In genomic region chr15:33201376-33202189, GRCh38 we compare ENCODE assay signal across 8 cellular contexts. TPM values are rescaled to one million over a fixed set of nuclear protein-coding genes. Genes with fewer than 3 reads are reported as not detected.
DNase-seq lines count a peak whose midpoint lies in the region; ATAC-seq and TF ChIP-seq lines count a peak whose summit lies in the region.

No MANE protein-coding gene starts in this region.

- intact Hi-C loops in prostate gland (cut with DNase I), result no loop called here

- H3K4me1 Mint-ChIP-seq in activated naive CD8-positive, alpha-beta T cell treated with anti-CD3 and anti-CD28 coated beads, Interleukin-2, amount 10 ng/mL, durations not matched to agents 7 days and 5 days, result peaks cover 24% of the 10 kb centered on the region

- peak overlapping the region; percentile 67 for H3K27ac Mint-ChIP-seq in activated naive CD8-positive, alpha-beta T cell treated with anti-CD3 and anti-CD28 coated beads, Interleukin-2, amount 10 ng/mL, durations not matched to agents 7 days and 5 days

- no peak overlapping the region for H3K4me3 ChIP-seq in SJSA1
- H3K4me3 ChIP-seq in iPS-20b (ENCODE audit: low read length), result no peak overlapping the region
- no peak overlapping the region for H3K4me3 ChIP-seq in prostate gland

- no peaks in the 10 kb centered on the region for H3K27me3 Mint-ChIP-seq in activated naive CD8-positive, alpha-beta T cell treated with anti-CD3 and anti-CD28 coated beads, Interleukin-2, amount 10 ng/mL, durations not matched to agents 7 days and 5 days

- H3K27me3 ChIP-seq in SJSA1 (replicated peaks) (no peaks in the 10 kb centered on the region; the same call in none of the 2 replicates), iPS-20b (ENCODE audit: insufficient read depth, low read length) (no peaks in the 10 kb centered on the region), prostate gland (replicated peaks; ENCODE audit: insufficient read depth) (peaks cover 3% of the 10 kb centered on the region)

- peak overlapping the region; percentile 8; the same call in 1 of the 2 replicates for H3K9ac ChIP-seq in iPS-20b (ENCODE audit: low read depth, low read length)

- peak; percentile 92 for ATAC-seq in activated naive CD8-positive, alpha-beta T cell treated with anti-CD3 and anti-CD28 coated beads, Interleukin-2, amount 10 ng/mL, durations not matched to agents 7 days and 5 days (ENCODE audit: low read depth)

- H3K27ac ChIP-seq in SJSA1 (no peak overlapping the region), iPS-20b (ENCODE audit: low read length) (no peak overlapping the region), prostate gland (no peak overlapping the region)

- TF ChIP-seq POLR2A in prostate gland (IDR thresholded peaks at IDR 0.05), result no peak

- peak overlapping the region; percentile 62 for H3K4me3 Mint-ChIP-seq in activated naive CD8-positive, alpha-beta T cell treated with anti-CD3 and anti-CD28 coated beads, Interleukin-2, amount 10 ng/mL, durations not matched to agents 7 days and 5 days

- H3K36me3 ChIP-seq in SJSA1 (no peaks in the 10 kb centered on the region), iPS-20b (ENCODE audit: insufficient read depth, low read depth, low read length) (no peaks in the 10 kb centered on the region), prostate gland (no peaks in the 10 kb centered on the region)

- no peak for TF ChIP-seq CTCF in GM20000 (IDR thresholded peaks at IDR 0.05; ENCODE audit: extremely low read depth, missing control alignments)
- TF ChIP-seq CTCF in prostate gland (IDR thresholded peaks at IDR 0.05), result peak in 1 of 4 experiments; percentile 12

- POLR2A ChIA-PET in activated naive CD8-positive, alpha-beta T cell treated with anti-CD3 and anti-CD28 coated beads, Interleukin-2, amount 10 ng/mL, durations not matched to agents 7 days and 5 days (lab: Charles Lee), result no interaction called here

- H3K9me3 ChIP-seq in SJSA1 (replicated peaks) (no peaks in the 10 kb centered on the region), iPS-20b (ENCODE audit: insufficient read depth, low read depth, low read length) (no peaks in the 10 kb centered on the region), prostate gland (no peaks in the 10 kb centered on the region)

- H3K4me1 ChIP-seq in SJSA1 (replicated peaks) (peaks cover 7% of the 10 kb centered on the region; the same call in 1 of the 2 replicates), iPS-20b (ENCODE audit: insufficient read depth, low read length) (peaks cover 26% of the 10 kb centered on the region), prostate gland (replicated peaks) (no peaks in the 10 kb centered on the region)

- WGBS in prostate gland, result 38% methylated on average over 11 of the region's 11 CpGs

- peak; percentile 25 for DNase-seq in DMS153 treated with DMSO at 0.1 percent for 48 hours (lab: John Stamatoyannopoulos, UW; ENCODE audit: unreplicated experiment)
- DNase-seq in GM20000 (ENCODE audit: low spot score), result peak; percentile 50
- peak; percentile 73 for DNase-seq in HK-2 (ENCODE audit: unreplicated experiment)
- peak; percentile 33 to 57 for DNase-seq in SJSA1 (ENCODE audit: low read depth in 1 of 2, low spot score in 2 of 2)
- DNase-seq in activated naive CD8-positive, alpha-beta T cell treated with anti-CD3 and anti-CD28 coated beads, Interleukin-2, amount 10 ng/mL, durations not matched to agents 7 days and 5 days, result peak; percentile 47
- peak; percentile 10 to 16 for DNase-seq in stimulated activated CD4-positive, alpha-beta T cell treated with anti-CD3 and anti-CD28 coated beads, Interleukin-1b, Interleukin-23, amount 100 ng/mL, for 1 hour (ENCODE audit: low read depth in 2 of 2)
- no peak for DNase-seq in prostate gland (ENCODE audit: low spot score)

- H3K36me3 Mint-ChIP-seq in activated naive CD8-positive, alpha-beta T cell treated with anti-CD3 and anti-CD28 coated beads, Interleukin-2, amount 10 ng/mL, durations not matched to agents 7 days and 5 days, result no peaks in the 10 kb centered on the region

- no peaks in the 10 kb centered on the region for H3K9me3 Mint-ChIP-seq in activated naive CD8-positive, alpha-beta T cell treated with anti-CD3 and anti-CD28 coated beads, Interleukin-2, amount 10 ng/mL, durations not matched to agents 7 days and 5 days

RNA-seq across cellular contexts. Expression of gene FMN1, which starts 7.1 kb away (rescaled TPM):
- total RNA-seq in SJSA1 (2014; rRNA removed; shearing (Covaris generic)), result 2.3 and 2.4 TPM in 2 replicates
- total RNA-seq in activated naive CD8-positive, alpha-beta T cell treated with anti-CD3 and anti-CD28 coated beads, Interleukin-2, amount 10 ng/mL, durations not matched to agents 7 days and 5 days, result under 1 TPM; 0.08 to 0.45 TPM
- total RNA-seq in prostate gland, result 10 to 100 TPM in 1 of 2 donors, 1 to 10 TPM in 1; 7.1 to 32.5 TPM
